Comparison of ENCODE assay signal across 9 cellular contexts in genomic region chr20:20466341-20466879, GRCh38.
DNase-seq lines count a peak whose midpoint lies in the region; ATAC-seq and TF ChIP-seq lines count a peak whose summit lies in the region.
"Had no signal": no experiment of that assay in that cellular context is flagged by ENCODE, and none has a peak within 500 bp of the region (broad histone marks: within the 10 kb centered on the region; RNA-seq: fewer than 3 reads in every experiment).

No MANE protein-coding gene starts in this region.

- no peak for TF ChIP-seq CTCF in cardiac fibroblast (IDR thresholded peaks at IDR 0.05; ENCODE audit: low read depth, low read length)
- no peak for TF ChIP-seq CTCF in CD8-positive, alpha-beta T cell (IDR thresholded peaks at IDR 0.05)

- no peak overlapping the region for H3K27ac ChIP-seq in CD8-positive, alpha-beta T cell (ENCODE audit: low read depth, low read length)
- H3K27ac ChIP-seq: 22Rv1 had no signal

- peaks cover 4% of the 10 kb centered on the region for H3K36me3 ChIP-seq in CD8-positive, alpha-beta T cell (ENCODE audit: insufficient read depth, low read length)

- no peaks in the 10 kb centered on the region for H3K4me1 ChIP-seq in CD8-positive, alpha-beta T cell (ENCODE audit: insufficient read depth, low read length)

- no peaks in the 10 kb centered on the region for H3K27me3 Mint-ChIP-seq in CD8-positive, alpha-beta T cell (ENCODE audit: low read depth)

- peak; percentile 60 for DNase-seq in DMS 273 (lab: John Stamatoyannopoulos, UW; ENCODE audit: unreplicated experiment)
- DNase-seq in DMS 273 treated with DMSO at 0.1 percent for 48 hours (lab: John Stamatoyannopoulos, UW), result no peak
- peak; percentile 47 for DNase-seq in HT1080 (ENCODE audit: low read depth)
- DNase-seq in cardiac fibroblast (ENCODE audit: low read depth in 2 of 2), result peak; percentile 80 to 95
- no peak for DNase-seq in T-helper 9 cell
- no peak for DNase-seq in CD8-positive, alpha-beta T cell
- DNase-seq in kidney glomerular epithelial cell (lab: John Stamatoyannopoulos, UW), result no peak

- H3K4me3 ChIP-seq in cardiac fibroblast (replicated peaks in 1 of 2; ENCODE audit: low read depth in 2 of 2, low read length in 2 of 2), result no peak overlapping the region
- H3K4me3 ChIP-seq in CD8-positive, alpha-beta T cell (ENCODE audit: low read depth, low read length), result no peak overlapping the region

- H3K4me1 Mint-ChIP-seq in CD8-positive, alpha-beta T cell (ENCODE audit: low read depth), result no peaks in the 10 kb centered on the region

- H3K27ac Mint-ChIP-seq in CD8-positive, alpha-beta T cell, result no peak overlapping the region

- peaks cover 42% of the 10 kb centered on the region for H3K36me3 Mint-ChIP-seq in CD8-positive, alpha-beta T cell

- no peaks in the 10 kb centered on the region for H3K27me3 ChIP-seq in CD8-positive, alpha-beta T cell (ENCODE audit: insufficient read depth, low read length)

- no peaks in the 10 kb centered on the region for H3K9me3 ChIP-seq in CD8-positive, alpha-beta T cell (ENCODE audit: low read length)

- no peaks in the 10 kb centered on the region for H3K9me3 Mint-ChIP-seq in CD8-positive, alpha-beta T cell

- peak; percentile 81 for ATAC-seq in GM21515 (IDR thresholded peaks at IDR 0.05; ENCODE audit: unreplicated experiment)
- no peak for ATAC-seq in CD8-positive, alpha-beta T cell

- intact Hi-C loops in CD8-positive, alpha-beta T cell (cut with DNase I, micrococcal nuclease), result no loop called here

- CTCF ChIA-PET in CD8-positive, alpha-beta T cell (lab: Charles Lee), result no interaction called here

- POLR2A ChIA-PET in CD8-positive, alpha-beta T cell (lab: Charles Lee), result no interaction called here

- no peak overlapping the region for H3K4me3 Mint-ChIP-seq in CD8-positive, alpha-beta T cell

Comparison
In these comparisons a context has a peak if more than half of its experiments do, and no peak if none do; other contexts are left out.
1. DNase-seq: peak in DMS 273 (single experiment), HT1080 (single experiment) and cardiac fibroblast (2 of 2); none in DMS 273 treated with DMSO at 0.1 percent for 48 hours (single experiment), T-helper 9 cell (single experiment), CD8-positive, alpha-beta T cell (0 of 7) and kidney glomerular epithelial cell (single experiment).